ENCODE assay signal across 14 cellular contexts in genomic region chr7:93910076-93910994, GRCh38. TPM values are rescaled to one million over a fixed set of nuclear protein-coding genes. Genes with fewer than 3 reads are reported as not detected.
A peak's percentile ranks its signal among the peaks of the same experiment; 100 is the strongest.
DNase-seq lines count a peak whose midpoint lies in the region; ATAC-seq and TF ChIP-seq lines count a peak whose summit lies in the region.
"Had no signal": no experiment of that assay in that cellular context is flagged by ENCODE, and none has a peak within 500 bp of the region (broad histone marks: within the 10 kb centered on the region; RNA-seq: fewer than 3 reads in every experiment).

No MANE protein-coding gene starts in this region.

- no peaks in the 10 kb centered on the region for H3K9me3 ChIP-seq in adrenal gland (replicated peaks in 1 of 3)
- H3K9me3 ChIP-seq in sigmoid colon = no peaks in the 10 kb centered on the region
- H3K9me3 ChIP-seq: SJSA1 had no signal

- H3K36me3 ChIP-seq in adrenal gland (replicated peaks in 1 of 2) = no peaks in the 10 kb centered on the region
- no peaks in the 10 kb centered on the region for H3K36me3 ChIP-seq in sigmoid colon
- H3K36me3 ChIP-seq: SJSA1 had no signal

- no peak overlapping the region for H3K27ac ChIP-seq in adrenal gland
- H3K27ac ChIP-seq in sigmoid colon = peak overlapping the region; percentile 56 to 70 (median 60)
- H3K27ac ChIP-seq: SJSA1 had no signal

- H3K27me3 ChIP-seq in adrenal gland (no peaks in the 10 kb centered on the region), sigmoid colon (no peaks in the 10 kb centered on the region)
- H3K27me3 ChIP-seq: SJSA1 had no signal

- DNase-seq in H4 (ENCODE audit: low spot score) (peak; percentile 52), adrenal gland (peak; percentile 30 to 76 (median 51)), left cardiac atrium (peak; percentile 42), sigmoid colon (peak; percentile 85), NCI-H1048 (lab: John Stamatoyannopoulos, UW) (no peak), NCI-H446 treated with DMSO at 0.1 percent for 48 hours (lab: John Stamatoyannopoulos, UW) (no peak)
- DNase-seq in activated T-cell treated with anti-CD3 and anti-CD28 coated beads, Interleukin-2, amount 50 U/mL, for 1 hour = no peak
- DNase-seq: activated CD4-positive, CD25-positive, alpha-beta regulatory T cell; activated T-cell treated with anti-CD3 and anti-CD28 coated beads, Interleukin-2, amount 50 U/mL, for 4 hours; CD4-positive, alpha-beta memory T cell; naive B cell; stimulated activated naive CD4-positive, alpha-beta T cell had no signal

- peaks cover 0 to 5% of the 10 kb centered on the region in 2 donors for H3K4me1 ChIP-seq in adrenal gland (replicated peaks in 1 of 2)
- peaks cover 0 to 24% (median 19%) of the 10 kb centered on the region in 4 donors for H3K4me1 ChIP-seq in sigmoid colon

- 8 to 18% (median 14%) methylated on average over 3 of the region's 3 CpGs for WGBS in adrenal gland, 4 donors
- WGBS in sigmoid colon, 2 donors = 68 to 80% methylated on average over 3 of the region's 3 CpGs

- ATAC-seq in left cardiac atrium = peak; percentile 71 to 88
- no peak for ATAC-seq in GM18870 (IDR thresholded peaks at IDR 0.05; ENCODE audit: unreplicated experiment)
- ATAC-seq: activated T-cell treated with anti-CD3 and anti-CD28 coated beads, Interleukin-2, amount 50 U/mL, for 4 hours had no signal

- intact Hi-C loops in adrenal gland (cut with DNase I) (no loop called here), left cardiac atrium (cut with DNase I) (no loop called here), sigmoid colon (cut with DNase I) (loop anchor here (10.0 kb wide), 1 partner anchor 484 kb away; the partner anchor contains the start of gene COL1A2)

- no peak for TF ChIP-seq EP300 in sigmoid colon (IDR thresholded peaks at IDR 0.05)

- TF ChIP-seq CTCF in adrenal gland (IDR thresholded peaks at IDR 0.05) = no peak
- TF ChIP-seq CTCF in sigmoid colon (IDR thresholded peaks at IDR 0.05) = no peak

- no peak overlapping the region for H3K4me3 ChIP-seq in adrenal gland
- H3K4me3 ChIP-seq in sigmoid colon = no peak overlapping the region
- H3K4me3 ChIP-seq: SJSA1 had no signal

- TF ChIP-seq POLR2A in adrenal gland (IDR thresholded peaks at IDR 0.05) (no peak), sigmoid colon (IDR thresholded peaks at IDR 0.05) (no peak)

RNA-seq across cellular contexts. Expression of gene GNGT1, which starts 4.0 kb away (rescaled TPM):
- total RNA-seq in H4 (2014; rRNA removed; shearing (Covaris generic)) = not detected in 2 replicates
- not detected for total RNA-seq in adrenal gland
- polyA plus RNA-seq in adrenal gland = not detected
- total RNA-seq in left cardiac atrium = not detected
- not detected for total RNA-seq in sigmoid colon
- polyA plus RNA-seq in sigmoid colon = not detected
- total RNA-seq: activated T-cell treated with anti-CD3 and anti-CD28 coated beads, Interleukin-2, amount 50 U/mL, for 4 hours; CD4-positive, alpha-beta memory T cell; SJSA1 had no signal
- polyA plus RNA-seq: CD4-positive, alpha-beta memory T cell had no signal

RNA-seq across cellular contexts. Expression of gene GNG11, which starts 11.2 kb away (rescaled TPM):
- 57.1 and 58.5 TPM in 2 replicates for total RNA-seq in H4 (2014; rRNA removed; shearing (Covaris generic))
- total RNA-seq in adrenal gland = 10 to 100 TPM in 6 of 8 donors, 1 to 10 TPM in 2; 8.3 to 23.6 (median 15.8) TPM
- 10 to 100 TPM in 2 of 3 donors, 1 to 10 TPM in 1; 9.4 to 39.0 (median 33.6) TPM for polyA plus RNA-seq in adrenal gland
- total RNA-seq in left cardiac atrium = 10 to 100 TPM; 19.8 to 25.2 TPM
- total RNA-seq in sigmoid colon = 10 to 100 TPM; 12.9 to 26.8 (median 18.9) TPM
- 10 to 100 TPM in 1 of 3 donors, 1 to 10 TPM in 2; 8.1 to 34.2 (median 8.1) TPM for polyA plus RNA-seq in sigmoid colon
- total RNA-seq: CD4-positive, alpha-beta memory T cell had no signal
- polyA plus RNA-seq: CD4-positive, alpha-beta memory T cell had no signal

RNA-seq across cellular contexts. Expression of gene TFPI2, which starts 19.8 kb away (rescaled TPM):
- 16.0 and 18.0 TPM in 2 replicates for total RNA-seq in H4 (2014; rRNA removed; shearing (Covaris generic))
- total RNA-seq in adrenal gland (10 to 100 TPM in 6 of 8 donors, 1 to 10 TPM in 2; 7.4 to 87.8 (median 39.6) TPM), left cardiac atrium (1 to 10 TPM; 1.1 to 3.6 TPM), sigmoid colon (1 to 10 TPM in 3 of 4 donors, under 1 TPM in 1; 0.55 to 5.0 (median 3.7) TPM)
- polyA plus RNA-seq in adrenal gland (10 to 100 TPM; 15.3 to 27.4 (median 19.4) TPM), sigmoid colon (1 to 10 TPM; 1.3 to 2.5 (median 1.8) TPM)
- total RNA-seq: CD4-positive, alpha-beta memory T cell had no signal
- polyA plus RNA-seq: CD4-positive, alpha-beta memory T cell had no signal

Comparison
In these comparisons a context has a peak if more than half of its experiments do, and no peak if none do; other contexts are left out.
1. DNase-seq: peak in H4 (single experiment), adrenal gland (7 of 7), left cardiac atrium (single experiment) and sigmoid colon (single experiment); none in NCI-H1048 (single experiment), activated T-cell treated with anti-CD3 and anti-CD28 coated beads, Interleukin-2, amount 50 U/mL, for 1 hour (single experiment) and NCI-H446 treated with DMSO at 0.1 percent for 48 hours (single experiment).
2. H3K27ac ChIP-seq: peak in sigmoid colon (4 of 4); none in adrenal gland (0 of 5).